In genomic region chr2:24617431-24617830, GRCh38 we compare ENCODE assay signal across 1 cellular context.
TF ChIP-seq lines count a peak whose summit lies in the region.

No MANE protein-coding gene starts in this region.

TF ChIP-seq in SK-N-SH treated with all-trans-retinoic acid at 6 μM for 48 hours, 23 proteins besides CTCF, POLR2A, EP300 and RAD21 (continued from another document):
- TF ChIP-seq TSHZ2 (CRISPR knock-in tag; IDR thresholded peaks at IDR 0.05) = no peak
- no peak for TF ChIP-seq SNAI2 (CRISPR knock-in tag; IDR thresholded peaks at IDR 0.05)
- TF ChIP-seq CREB5 (CRISPR knock-in tag; IDR thresholded peaks at IDR 0.05; ENCODE audit: low read depth) = no peak
TF ChIP-seq in SK-N-SH treated with all-trans-retinoic acid at 6 μM for 48 hours: peak in this region for 0.
